ENCODE assay signal across 2 cellular contexts in the genomic region with DNA sequence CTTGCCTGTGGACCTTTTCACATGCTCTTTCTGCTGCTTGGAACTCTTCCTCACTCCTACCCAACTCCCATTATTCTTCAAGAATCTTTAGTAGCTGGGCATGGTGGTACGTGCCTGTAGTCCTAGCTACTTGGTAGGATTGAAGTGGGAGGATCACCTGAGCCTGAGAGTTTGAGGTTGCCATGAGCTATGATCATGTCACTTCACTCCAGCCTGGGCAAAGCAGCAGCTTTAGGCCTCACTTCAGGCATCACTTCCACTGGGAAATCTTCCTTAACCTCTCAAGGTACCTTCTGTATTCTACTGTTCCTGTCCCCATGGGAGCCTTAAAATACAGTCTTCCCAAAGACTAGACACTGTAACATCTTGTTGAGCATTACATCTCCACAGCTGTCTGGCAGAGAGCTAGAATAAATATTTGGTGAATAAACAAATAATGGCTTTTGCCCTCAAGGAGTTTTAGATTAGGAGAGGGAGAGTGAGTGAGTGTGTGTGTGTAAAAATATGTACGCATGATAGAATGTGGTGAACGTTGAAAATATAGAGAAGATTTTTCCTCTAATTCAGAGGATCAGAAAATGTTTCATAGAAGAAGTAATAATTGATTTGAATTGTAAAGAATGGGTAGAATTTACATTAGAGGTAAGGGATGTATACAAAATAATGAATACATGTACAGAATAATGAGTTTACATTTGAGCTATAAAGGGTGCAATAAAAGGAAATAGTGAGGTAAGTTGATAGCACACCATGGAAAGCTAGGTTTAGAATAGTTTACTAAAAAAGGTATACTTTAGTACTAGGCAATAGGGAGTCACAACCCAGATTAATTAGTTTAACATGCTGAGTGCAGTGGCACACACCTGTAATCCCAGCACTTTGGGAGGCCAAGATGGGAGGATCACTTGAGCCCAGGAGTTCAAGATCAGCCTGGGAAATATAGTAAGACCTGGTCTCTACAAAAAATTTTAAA.
TF ChIP-seq lines count a peak whose summit lies in the region.

No MANE protein-coding gene starts in this region.

TF ChIP-seq in A549, 52 proteins besides CTCF, POLR2A, EP300 and RAD21 (continued from another document):
- TF ChIP-seq, protein P1, sequence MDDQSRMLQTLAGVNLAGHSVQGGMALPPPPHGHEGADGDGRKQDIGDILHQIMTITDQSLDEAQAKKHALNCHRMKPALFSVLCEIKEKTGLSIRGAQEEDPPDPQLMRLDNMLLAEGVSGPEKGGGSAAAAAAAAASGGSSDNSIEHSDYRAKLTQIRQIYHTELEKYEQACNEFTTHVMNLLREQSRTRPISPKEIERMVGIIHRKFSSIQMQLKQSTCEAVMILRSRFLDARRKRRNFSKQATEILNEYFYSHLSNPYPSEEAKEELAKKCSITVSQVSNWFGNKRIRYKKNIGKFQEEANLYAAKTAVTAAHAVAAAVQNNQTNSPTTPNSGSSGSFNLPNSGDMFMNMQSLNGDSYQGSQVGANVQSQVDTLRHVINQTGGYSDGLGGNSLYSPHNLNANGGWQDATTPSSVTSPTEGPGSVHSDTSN (IDR thresholded peaks at IDR 0.05): no peak
- no peak for TF ChIP-seq MAZ (IDR thresholded peaks at IDR 0.05; ENCODE audit: borderline replicate concordance, low read depth, low read length)

TF ChIP-seq in GM23338, 12 proteins besides CTCF, POLR2A, EP300 and RAD21 (continued from another document):
- TF ChIP-seq, protein P2, sequence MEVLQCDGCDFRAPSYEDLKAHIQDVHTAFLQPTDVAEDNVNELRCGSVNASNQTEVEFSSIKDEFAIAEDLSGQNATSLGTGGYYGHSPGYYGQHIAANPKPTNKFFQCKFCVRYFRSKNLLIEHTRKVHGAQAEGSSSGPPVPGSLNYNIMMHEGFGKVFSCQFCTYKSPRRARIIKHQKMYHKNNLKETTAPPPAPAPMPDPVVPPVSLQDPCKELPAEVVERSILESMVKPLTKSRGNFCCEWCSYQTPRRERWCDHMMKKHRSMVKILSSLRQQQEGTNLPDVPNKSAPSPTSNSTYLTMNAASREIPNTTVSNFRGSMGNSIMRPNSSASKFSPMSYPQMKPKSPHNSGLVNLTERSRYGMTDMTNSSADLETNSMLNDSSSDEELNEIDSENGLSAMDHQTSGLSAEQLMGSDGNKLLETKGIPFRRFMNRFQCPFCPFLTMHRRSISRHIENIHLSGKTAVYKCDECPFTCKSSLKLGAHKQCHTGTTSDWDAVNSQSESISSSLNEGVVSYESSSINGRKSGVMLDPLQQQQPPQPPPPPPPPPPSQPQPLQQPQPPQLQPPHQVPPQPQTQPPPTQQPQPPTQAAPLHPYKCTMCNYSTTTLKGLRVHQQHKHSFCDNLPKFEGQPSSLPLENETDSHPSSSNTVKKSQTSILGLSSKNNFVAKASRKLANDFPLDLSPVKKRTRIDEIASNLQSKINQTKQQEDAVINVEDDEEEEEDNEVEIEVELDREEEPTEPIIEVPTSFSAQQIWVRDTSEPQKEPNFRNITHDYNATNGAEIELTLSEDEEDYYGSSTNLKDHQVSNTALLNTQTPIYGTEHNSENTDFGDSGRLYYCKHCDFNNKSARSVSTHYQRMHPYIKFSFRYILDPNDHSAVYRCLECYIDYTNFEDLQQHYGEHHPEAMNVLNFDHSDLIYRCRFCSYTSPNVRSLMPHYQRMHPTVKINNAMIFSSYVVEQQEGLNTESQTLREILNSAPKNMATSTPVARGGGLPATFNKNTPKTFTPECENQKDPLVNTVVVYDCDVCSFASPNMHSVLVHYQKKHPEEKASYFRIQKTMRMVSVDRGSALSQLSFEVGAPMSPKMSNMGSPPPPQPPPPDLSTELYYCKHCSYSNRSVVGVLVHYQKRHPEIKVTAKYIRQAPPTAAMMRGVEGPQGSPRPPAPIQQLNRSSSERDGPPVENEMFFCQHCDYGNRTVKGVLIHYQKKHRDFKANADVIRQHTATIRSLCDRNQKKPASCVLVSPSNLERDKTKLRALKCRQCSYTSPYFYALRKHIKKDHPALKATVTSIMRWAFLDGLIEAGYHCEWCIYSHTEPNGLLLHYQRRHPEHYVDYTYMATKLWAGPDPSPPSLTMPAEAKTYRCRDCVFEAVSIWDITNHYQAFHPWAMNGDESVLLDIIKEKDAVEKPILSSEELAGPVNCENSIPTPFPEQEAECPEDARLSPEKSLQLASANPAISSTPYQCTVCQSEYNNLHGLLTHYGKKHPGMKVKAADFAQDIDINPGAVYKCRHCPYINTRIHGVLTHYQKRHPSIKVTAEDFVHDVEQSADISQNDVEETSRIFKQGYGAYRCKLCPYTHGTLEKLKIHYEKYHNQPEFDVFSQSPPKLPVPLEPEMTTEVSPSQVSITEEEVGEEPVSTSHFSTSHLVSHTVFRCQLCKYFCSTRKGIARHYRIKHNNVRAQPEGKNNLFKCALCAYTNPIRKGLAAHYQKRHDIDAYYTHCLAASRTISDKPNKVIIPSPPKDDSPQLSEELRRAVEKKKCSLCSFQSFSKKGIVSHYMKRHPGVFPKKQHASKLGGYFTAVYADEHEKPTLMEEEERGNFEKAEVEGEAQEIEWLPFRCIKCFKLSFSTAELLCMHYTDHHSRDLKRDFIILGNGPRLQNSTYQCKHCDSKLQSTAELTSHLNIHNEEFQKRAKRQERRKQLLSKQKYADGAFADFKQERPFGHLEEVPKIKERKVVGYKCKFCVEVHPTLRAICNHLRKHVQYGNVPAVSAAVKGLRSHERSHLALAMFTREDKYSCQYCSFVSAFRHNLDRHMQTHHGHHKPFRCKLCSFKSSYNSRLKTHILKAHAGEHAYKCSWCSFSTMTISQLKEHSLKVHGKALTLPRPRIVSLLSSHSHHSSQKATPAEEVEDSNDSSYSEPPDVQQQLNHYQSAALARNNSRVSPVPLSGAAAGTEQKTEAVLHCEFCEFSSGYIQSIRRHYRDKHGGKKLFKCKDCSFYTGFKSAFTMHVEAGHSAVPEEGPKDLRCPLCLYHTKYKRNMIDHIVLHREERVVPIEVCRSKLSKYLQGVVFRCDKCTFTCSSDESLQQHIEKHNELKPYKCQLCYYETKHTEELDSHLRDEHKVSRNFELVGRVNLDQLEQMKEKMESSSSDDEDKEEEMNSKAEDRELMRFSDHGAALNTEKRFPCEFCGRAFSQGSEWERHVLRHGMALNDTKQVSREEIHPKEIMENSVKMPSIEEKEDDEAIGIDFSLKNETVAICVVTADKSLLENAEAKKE (CRISPR knock-in tag; IDR thresholded peaks at IDR 0.05): no peak
- TF ChIP-seq POLR2AphosphoS5 (IDR thresholded peaks at IDR 0.05; ENCODE audit: low read depth): no peak
- TF ChIP-seq JUNB (IDR thresholded peaks at IDR 0.05; ENCODE audit: unreplicated experiment): no peak
